Comparison of ENCODE assay signal across 14 cellular contexts in the genomic region with DNA sequence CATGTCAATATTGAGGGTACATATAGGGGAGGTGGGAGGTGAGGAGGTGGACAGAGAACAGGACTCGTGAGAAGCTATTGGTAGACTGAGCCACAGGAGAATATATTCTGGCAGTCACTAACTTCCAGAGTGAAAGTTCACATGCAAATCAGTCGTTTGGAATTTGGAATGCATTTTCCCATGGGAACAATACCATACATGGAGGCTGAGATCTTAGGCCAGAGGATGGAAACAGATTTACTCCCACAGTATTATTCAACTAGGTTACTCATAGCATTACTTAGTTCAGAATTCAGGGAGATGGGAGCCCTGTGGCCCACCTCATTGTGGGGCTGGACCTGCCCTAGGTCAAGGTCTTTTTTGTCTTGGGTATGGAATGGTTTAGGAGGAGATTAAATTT. TPM values are rescaled to one million over a fixed set of nuclear protein-coding genes. Genes with fewer than 3 reads are reported as not detected.
DNase-seq lines count a peak whose midpoint lies in the region; ATAC-seq, FAIRE-seq and TF ChIP-seq lines count a peak whose summit lies in the region.
"Had no signal": no experiment of that assay in that cellular context is flagged by ENCODE, and none has a peak within 500 bp of the region (broad histone marks: within the 10 kb centered on the region; RNA-seq: fewer than 3 reads in every experiment).

No MANE protein-coding gene starts in this region.

- no peak overlapping the region for H3K4me2 ChIP-seq in HepG2 (ENCODE audit: low read depth, low read length)

- TF ChIP-seq POLR2A in HepG2 (IDR thresholded peaks at IDR 0.05; ENCODE audit: insufficient read depth in 1 of 2, low read depth in 2 of 2, low read length in 2 of 2) (no peak), right lobe of liver (IDR thresholded peaks at IDR 0.05) (no peak)

- in situ Hi-C loops in HepG2 (cut with HindIII; ENCODE audit: extremely low pct_ligation_motif_present, low pct_unique_long_range_greater_than_20kb), result no loop called here

- H3K27ac Mint-ChIP-seq in nephron progenitor cell, result no peak overlapping the region
- H3K27ac Mint-ChIP-seq: B cell, H9 had no signal

- intact Hi-C loops in HepG2 (cut with micrococcal nuclease; ENCODE audit: unreplicated experiment) (no loop called here), right lobe of liver (cut with DNase I) (loop anchor here in 1 of 2 donors (10.0 kb wide), 1 partner anchor 133 kb away; no protein-coding TSS in a partner anchor), aorta (cut with DNase I) (loop anchor here in 1 of 2 donors (5.0 kb wide), 1 partner anchor 35 kb away; no protein-coding TSS in a partner anchor)

- POLR2A ChIA-PET in HepG2 (lab: Yijun Ruan, JAX), result no interaction called here

- H3K4me3 ChIP-seq in HepG2 (replicated peaks in 1 of 3; ENCODE audit: insufficient read depth in 1 of 3, low read depth in 2 of 3, low read length in 3 of 3) (no peak overlapping the region), right lobe of liver (no peak overlapping the region), esophagus (ENCODE audit: low read depth in 1 of 2, low read length in 2 of 2) (no peak overlapping the region), aorta (ENCODE audit: low read length in 2 of 2) (no peak overlapping the region)

- FAIRE-seq in HepG2 (lab: Jason Lieb, UNC), result no peak
- FAIRE-seq: bronchial epithelial cell, RCC 7860 had no signal

- no peak overlapping the region for H2AFZ ChIP-seq in HepG2 (ENCODE audit: low read length)

- no peaks in the 10 kb centered on the region for H4K20me1 ChIP-seq in HepG2 (ENCODE audit: insufficient read depth, low read length)

- H3K9me3 Mint-ChIP-seq in nephron progenitor cell, result peaks cover 26% of the 10 kb centered on the region

- no peak for ATAC-seq in HepG2
- no peak for ATAC-seq in right lobe of liver
- ATAC-seq in aorta (ENCODE audit: low FRiP score), result peak; percentile 82
- no peak for ATAC-seq in HG03095 (IDR thresholded peaks at IDR 0.05; ENCODE audit: unreplicated experiment)

- no TSS peak for BruUV-seq in HepG2 (replicated peaks; lab: Mats Ljungman, UMichigan)

- H3K9ac ChIP-seq in HepG2 (ENCODE audit: insufficient read depth, low read depth, low read length), result no peak overlapping the region

- H3K4me1 ChIP-seq in HepG2 (ENCODE audit: insufficient read depth, low read length), result peaks cover 27% of the 10 kb centered on the region
- H3K4me1 ChIP-seq in right lobe of liver, result no peaks in the 10 kb centered on the region
- no peaks in the 10 kb centered on the region for H3K4me1 ChIP-seq in esophagus (ENCODE audit: control insufficient read depth in 2 of 2, insufficient read depth in 2 of 2, low read length in 1 of 2)
- peaks cover 0 to 8% of the 10 kb centered on the region in 2 donors for H3K4me1 ChIP-seq in aorta (ENCODE audit: control insufficient read depth in 1 of 2, insufficient read depth in 2 of 2, low read length in 2 of 2)

- peaks cover 11% of the 10 kb centered on the region for H3K36me3 Mint-ChIP-seq in nephron progenitor cell (ENCODE audit: low read depth)

- DNase-seq in HepG2 (ENCODE audit: low spot score) (peak; percentile 12), right lobe of liver (no peak), myocyte (ENCODE audit: low read depth) (peak; percentile 71), aorta (no peak), germinal center (ENCODE audit: low spot score) (no peak), nephron progenitor cell (no peak)
- DNase-seq: activated CD8-positive, alpha-beta memory T cell treated with anti-CD3 and anti-CD28 coated beads, Interleukin-2, amount 50 U/mL, for 4 hours; H9; NCI-H2227 treated with DMSO at 0.1 percent for 48 hours had no signal

- peaks cover 10% of the 10 kb centered on the region for H3K27me3 Mint-ChIP-seq in nephron progenitor cell (ENCODE audit: low read depth, poor library complexity)

- H3K4me3 Mint-ChIP-seq in nephron progenitor cell, result no peak overlapping the region
- H3K4me3 Mint-ChIP-seq: B cell, H9 had no signal

- CTCF ChIA-PET in HepG2 (lab: Yijun Ruan, JAX; ENCODE audit: low intra/inter-chr PET ratio, low total read pairs), result no interaction called here

- H3K27ac ChIP-seq in HepG2 (ENCODE audit: extremely low read length, insufficient read depth, low read length), result no peak overlapping the region
- H3K27ac ChIP-seq in right lobe of liver, result no peak overlapping the region
- H3K27ac ChIP-seq in esophagus (ENCODE audit: low read depth in 2 of 2, low read length in 1 of 2), result peak overlapping the region; percentile 26 to 69
- peak overlapping the region; percentile 51 to 67 for H3K27ac ChIP-seq in aorta (ENCODE audit: low read depth in 1 of 2, low read length in 2 of 2)

- no peak for TF ChIP-seq CTCF in HepG2 (CRISPR knock-in tag; IDR thresholded peaks at IDR 0.05)
- no peak for TF ChIP-seq CTCF in right lobe of liver (IDR thresholded peaks at IDR 0.05)
- TF ChIP-seq CTCF in nephron progenitor cell (IDR thresholded peaks at IDR 0.05), result no peak

- no peaks in the 10 kb centered on the region for H3K79me2 ChIP-seq in HepG2 (ENCODE audit: insufficient read depth, low read length)

- TF ChIP-seq EP300 in HepG2 (IDR thresholded peaks at IDR 0.05; ENCODE audit: low read depth in 2 of 2, low read length in 2 of 2), result no peak
- TF ChIP-seq EP300 in HepG2 (CRISPR knock-in tag; IDR thresholded peaks at IDR 0.05; ENCODE audit: borderline replicate concordance), result no peak

- H3K9me3 ChIP-seq in HepG2 (ENCODE audit: low read length) (no peaks in the 10 kb centered on the region), right lobe of liver (no peaks in the 10 kb centered on the region), esophagus (ENCODE audit: control insufficient read depth in 2 of 2, insufficient read depth in 1 of 2, low read depth in 1 of 2, low read length in 1 of 2) (no peaks in the 10 kb centered on the region), aorta (ENCODE audit: control insufficient read depth, low read length) (no peaks in the 10 kb centered on the region)

- H3K4me1 Mint-ChIP-seq in nephron progenitor cell, result peaks cover 16% of the 10 kb centered on the region
- H3K4me1 Mint-ChIP-seq: B cell had no signal

- H3K27me3 ChIP-seq in HepG2 (ENCODE audit: control insufficient read depth in 1 of 2, insufficient read depth in 2 of 2, low read length in 2 of 2) (no peaks in the 10 kb centered on the region; a peak in 1 of 5 replicates), right lobe of liver (no peaks in the 10 kb centered on the region), esophagus (ENCODE audit: control insufficient read depth in 1 of 2, insufficient read depth in 2 of 2, low read length in 2 of 2) (no peaks in the 10 kb centered on the region), aorta (ENCODE audit: control insufficient read depth in 1 of 2, insufficient read depth in 2 of 2, low read length in 1 of 2) (no peaks in the 10 kb centered on the region)

- TF ChIP-seq RAD21 in HepG2 (CRISPR knock-in tag; IDR thresholded peaks at IDR 0.05), result no peak

- 20% methylated on average over 2 of the region's 2 CpGs for WGBS in HepG2 (ENCODE audit: low lambda C conversion rate)
- 56% methylated on average over 1 of the region's 2 CpGs for WGBS in right lobe of liver (ENCODE audit: insufficient coverage, low coverage, low lambda C conversion rate, missing lambda C conversion rate)
- 52 to 58% methylated on average over 2 of the region's 2 CpGs for WGBS in esophagus, 2 donors
- WGBS in aorta, 2 donors, result 4 to 6% methylated on average over 2 of the region's 2 CpGs

- H3K36me3 ChIP-seq in HepG2 (replicated peaks in 1 of 2; ENCODE audit: control insufficient read depth in 1 of 2, insufficient read depth in 2 of 2, low read length in 2 of 2) (no peaks in the 10 kb centered on the region), right lobe of liver (no peaks in the 10 kb centered on the region), esophagus (ENCODE audit: control insufficient read depth in 2 of 2, insufficient read depth in 2 of 2, low read length in 1 of 2) (no peaks in the 10 kb centered on the region), aorta (ENCODE audit: control insufficient read depth in 1 of 2, insufficient read depth in 2 of 2, low read length in 1 of 2) (no peaks in the 10 kb centered on the region)

TF ChIP-seq in HepG2, 621 proteins besides CTCF, POLR2A, EP300 and RAD21 (continues in another document):
- TF ChIP-seq, protein P1, sequence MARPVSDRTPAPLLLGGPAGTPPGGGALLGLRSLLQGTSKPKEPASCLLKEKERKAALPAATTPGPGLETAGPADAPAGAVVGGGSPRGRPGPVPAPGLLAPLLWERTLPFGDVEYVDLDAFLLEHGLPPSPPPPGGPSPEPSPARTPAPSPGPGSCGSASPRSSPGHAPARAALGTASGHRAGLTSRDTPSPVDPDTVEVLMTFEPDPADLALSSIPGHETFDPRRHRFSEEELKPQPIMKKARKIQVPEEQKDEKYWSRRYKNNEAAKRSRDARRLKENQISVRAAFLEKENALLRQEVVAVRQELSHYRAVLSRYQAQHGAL (CRISPR knock-in tag; IDR thresholded peaks at IDR 0.05; ENCODE audit: not compliant biosample characterization), result no peak

RNA-seq across cellular contexts. Expression of a gene that starts 36.4 kb away (rescaled TPM):
- total RNA-seq in HepG2 (2016; rRNA removed; fragmentation: Illumina TruSeq; extraction: Trizol) (12.2 and 22.4 TPM in 2 replicates), right lobe of liver (100 to 1,000 TPM; 136 to 392 (median 315) TPM), myocyte (61.1 and 78.2 TPM in 2 replicates), aorta (100 to 1,000 TPM; 135 to 221 TPM)
- 15.9 and 19.0 TPM in 2 replicates for total RNA-seq in HepG2 (2016; cell fraction: cytosol; rRNA removed; fragmentation: Illumina TruSeq; extraction: Trizol; ENCODE audit: low read depth)
- 10.3 and 18.8 TPM in 2 replicates for total RNA-seq in HepG2 (2016; cell fraction: insoluble cytoplasmic fraction; rRNA removed; fragmentation: Illumina TruSeq; extraction: Trizol)
- total RNA-seq in HepG2 (2016; cell fraction: membrane; rRNA removed; fragmentation: Illumina TruSeq; extraction: Trizol), result 6.0 and 7.4 TPM in 2 replicates
- 23.2 and 26.5 TPM in 2 replicates for total RNA-seq in HepG2 (2016; cell fraction: nucleus; rRNA removed; fragmentation: Illumina TruSeq; extraction: Trizol)
- polyA plus RNA-seq in HepG2 (2011; rRNA removed) (14.8 and 16.9 TPM in 2 replicates), esophagus (1 to 10 TPM; 3.8 to 6.0 TPM), aorta (10 to 100 TPM in 1 of 2 donors, 1 to 10 TPM in 1; 9.1 to 29.9 TPM)
- polyA plus RNA-seq in HepG2 (2011; cell fraction: cytosol; rRNA removed), result 11.8 and 13.6 TPM in 2 replicates
- 11.3 and 12.7 TPM in 2 replicates for polyA plus RNA-seq in HepG2 (2011; cell fraction: nucleus; rRNA removed)
- 11.9 and 13.1 TPM in 2 replicates for polyA plus RNA-seq in HepG2 (2012)
- 0.63 and 1.1 TPM in 2 replicates for polyA plus RNA-seq in HepG2 (2016; cell fraction: cytosol; fragmentation: Illumina TruSeq; extraction: Trizol; ENCODE audit: low read depth)
- polyA plus RNA-seq in HepG2 (2016; cell fraction: insoluble cytoplasmic fraction; fragmentation: Illumina TruSeq; extraction: Trizol; ENCODE audit: low read depth), result 5.3 and 6.4 TPM in 2 replicates
- polyA plus RNA-seq in HepG2 (2016; cell fraction: membrane; fragmentation: Illumina TruSeq; extraction: Trizol; ENCODE audit: low read depth), result 0.93 and 1.0 TPM in 2 replicates
- polyA plus RNA-seq in HepG2 (2016; cell fraction: nucleus; fragmentation: Illumina TruSeq; extraction: Trizol; ENCODE audit: insufficient read depth, low read depth), result 12.2 and 14.4 TPM in 2 replicates
- polyA minus RNA-seq in HepG2 (2011; rRNA and poly(A)+ RNA removed; ENCODE audit: low replicate concordance), result 91.3 and 104 TPM in 2 replicates
- polyA minus RNA-seq in HepG2 (2011; cell fraction: cytosol; rRNA and poly(A)+ RNA removed), result 14.3 and 22.4 TPM in 2 replicates
- 20.5 and 26.2 TPM in 2 replicates for polyA minus RNA-seq in HepG2 (2011; cell fraction: nucleus; rRNA and poly(A)+ RNA removed)
- 61.4 TPM for polyA plus RNA-seq in myocyte (2012)

Comparison
In these comparisons a context has a peak if more than half of its experiments do, and no peak if none do; other contexts are left out.
1. DNase-seq: peak in HepG2 (single experiment) and myocyte (single experiment); none in right lobe of liver (0 of 3), aorta (0 of 2), germinal center (single experiment) and nephron progenitor cell (single experiment).
2. H3K27ac ChIP-seq: peak in esophagus (2 of 2) and aorta (2 of 2); none in HepG2 (single experiment) and right lobe of liver (0 of 3).